ENCODE assay signal across 13 cellular contexts in the genomic region with DNA sequence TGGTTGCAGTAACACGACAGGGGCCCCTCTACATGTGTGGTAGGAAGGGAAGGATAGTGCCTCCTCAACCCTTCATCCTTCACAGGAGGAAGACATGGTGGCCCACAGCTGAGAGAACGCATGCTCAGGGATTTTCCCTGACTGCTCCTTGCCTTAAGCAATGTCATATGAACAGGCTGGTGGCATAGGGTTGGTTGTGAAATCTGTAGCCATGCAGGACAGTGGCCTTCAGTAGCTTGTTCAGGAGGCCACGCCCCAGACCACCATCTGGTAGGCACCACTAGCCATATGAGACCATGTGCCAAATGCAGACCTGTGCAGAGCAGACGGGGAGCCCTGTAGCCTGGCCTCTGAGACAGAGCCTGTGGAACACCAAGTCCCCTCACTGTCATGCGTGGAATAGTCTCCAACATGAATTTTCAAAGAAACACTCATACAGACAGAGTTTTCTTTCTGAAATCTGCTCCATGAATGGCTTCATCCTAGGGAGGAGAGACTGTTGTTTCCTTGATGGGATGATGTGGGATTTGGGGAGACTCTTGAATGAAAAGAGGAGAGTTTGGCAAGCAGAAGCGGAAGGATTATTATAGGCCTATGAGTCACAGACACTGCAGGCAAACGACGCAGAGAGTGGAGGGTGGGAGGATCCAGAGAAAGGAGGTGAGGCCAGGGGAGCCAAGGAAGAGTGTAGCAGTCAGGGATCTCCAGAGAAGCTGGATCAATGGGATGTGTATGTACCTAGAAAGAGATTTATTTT.
DNase-seq lines count a peak whose midpoint lies in the region; ATAC-seq lines count a peak whose summit lies in the region.
"Had no signal": no experiment of that assay in that cellular context is flagged by ENCODE, and none has a peak within 500 bp of the region (broad histone marks: within the 10 kb centered on the region; RNA-seq: fewer than 3 reads in every experiment).

No MANE protein-coding gene starts in this region.

- H3K27me3 Mint-ChIP-seq in T-helper 17 cell, result peaks cover 7% of the 10 kb centered on the region
- H3K27me3 Mint-ChIP-seq: activated T-helper 17 cell treated with anti-CD3 and anti-CD28 coated beads, Interleukin-2, amount 50 U/mL, for 72 hours had no signal

- DNase-seq in A172 (ENCODE audit: low spot score) (peak; percentile 78), HCEC 1CT (peak; percentile 78), T-helper 17 cell (no peak), glomerular visceral epithelial cell (ENCODE audit: extremely low spot score) (peak; percentile 40), mesenteric fat pad (ENCODE audit: low spot score) (no peak), epidermal melanocyte (ENCODE audit: insufficient read length, low spot score) (no peak)
- DNase-seq in activated CD8-positive, alpha-beta memory T cell treated with anti-CD3 and anti-CD28 coated beads for 24 hours, result no peak
- DNase-seq: NCI-H1417 treated with DMSO at 0.1 percent for 48 hours, WERI-Rb-1 had no signal

- peak overlapping the region; percentile 29 for H3K27ac Mint-ChIP-seq in T-helper 17 cell
- H3K27ac Mint-ChIP-seq: activated T-helper 17 cell treated with anti-CD3 and anti-CD28 coated beads, Interleukin-2, amount 50 U/mL, for 72 hours had no signal

- H3K9me3 ChIP-seq in T-helper 17 cell (ENCODE audit: control insufficient read depth, low read length, poor library complexity, severe bottlenecking), result no peaks in the 10 kb centered on the region
- H3K9me3 ChIP-seq: BLaER1 had no signal

- ATAC-seq in T-helper 17 cell (no peak), GM18868 (IDR thresholded peaks at IDR 0.05; ENCODE audit: unreplicated experiment) (no peak)
- ATAC-seq: activated T-helper 17 cell treated with anti-CD3 and anti-CD28 coated beads, Interleukin-2, amount 50 U/mL, for 72 hours; sciatic nerve had no signal

- H3K4me3 Mint-ChIP-seq in T-helper 17 cell, result peak overlapping the region; percentile 21
- H3K4me3 Mint-ChIP-seq: activated T-helper 17 cell treated with anti-CD3 and anti-CD28 coated beads, Interleukin-2, amount 50 U/mL, for 72 hours had no signal

- H3K4me1 Mint-ChIP-seq in T-helper 17 cell, result no peaks in the 10 kb centered on the region

- no peaks in the 10 kb centered on the region for H3K36me3 Mint-ChIP-seq in T-helper 17 cell (ENCODE audit: low read depth)

Comparison
In these comparisons a context has a peak if more than half of its experiments do, and no peak if none do; other contexts are left out.
1. DNase-seq: peak in A172 (single experiment), HCEC 1CT (single experiment) and glomerular visceral epithelial cell (single experiment); none in T-helper 17 cell (0 of 3), activated CD8-positive, alpha-beta memory T cell treated with anti-CD3 and anti-CD28 coated beads for 24 hours (single experiment), mesenteric fat pad (single experiment) and epidermal melanocyte (single experiment).